ENCODE assay signal across 8 cellular contexts in genomic region chr1:183635112-183635605, GRCh38. TPM values are rescaled to one million over a fixed set of nuclear protein-coding genes. Genes with fewer than 3 reads are reported as not detected.
DNase-seq lines count a peak whose midpoint lies in the region; ATAC-seq and TF ChIP-seq lines count a peak whose summit lies in the region.

No MANE protein-coding gene starts in this region.

- H3K9me3 ChIP-seq in BLaER1 (no peaks in the 10 kb centered on the region), gastroesophageal sphincter (no peaks in the 10 kb centered on the region), neutrophil (no peaks in the 10 kb centered on the region)

- DNase-seq in NAMALWA (ENCODE audit: low spot score) (peak; percentile 59), activated gamma-delta T cell (lab: John Stamatoyannopoulos, UW) (peak; percentile 26), DMS153 treated with DMSO at 0.1 percent for 48 hours (lab: John Stamatoyannopoulos, UW; ENCODE audit: unreplicated experiment) (no peak), LoVo (ENCODE audit: low spot score) (no peak)

- no peak for TF ChIP-seq POLR2A in gastroesophageal sphincter (IDR thresholded peaks at IDR 0.05)

- WGBS in gastroesophageal sphincter (ENCODE audit: low coverage in 1 of 2), 2 donors = 0% methylated on average over 8 to 9 of the region's 42 CpGs

- TF ChIP-seq CTCF in gastroesophageal sphincter (IDR thresholded peaks at IDR 0.05) = no peak
- no peak for TF ChIP-seq CTCF in neutrophil (IDR thresholded peaks at IDR 0.05)

- H3K27me3 ChIP-seq in BLaER1 (no peaks in the 10 kb centered on the region), gastroesophageal sphincter (no peaks in the 10 kb centered on the region), neutrophil (peaks cover 2% of the 10 kb centered on the region)

- H3K4me1 ChIP-seq in BLaER1 (peaks cover 39% of the 10 kb centered on the region), gastroesophageal sphincter (peaks cover 5 to 46% (median 6%) of the 10 kb centered on the region in 3 donors), neutrophil (ENCODE audit: control insufficient read depth in 1 of 2, insufficient read depth in 1 of 2, low read depth in 1 of 2, low read length in 1 of 2) (peaks cover 51 to 59% of the 10 kb centered on the region in 2 experiments)

- peak overlapping the region; percentile 84 for H3K27ac ChIP-seq in BLaER1
- peak overlapping the region; percentile 94 to 98 (median 96) for H3K27ac ChIP-seq in gastroesophageal sphincter
- H3K27ac ChIP-seq in neutrophil = peak overlapping the region; percentile 98

- ATAC-seq in GM21528 (IDR thresholded peaks at IDR 0.05; ENCODE audit: low FRiP score, unreplicated experiment) = peak; percentile 3
- peak; percentile 26 for ATAC-seq in gastroesophageal sphincter

- H3K4me2 ChIP-seq in BLaER1 = peak overlapping the region; percentile 91

- peaks cover 13% of the 10 kb centered on the region for H3K36me3 ChIP-seq in BLaER1
- H3K36me3 ChIP-seq in gastroesophageal sphincter = peaks cover 0 to 6% of the 10 kb centered on the region in 2 donors
- peaks cover 28% of the 10 kb centered on the region for H3K36me3 ChIP-seq in neutrophil

- peaks cover 46% of the 10 kb centered on the region for H4K20me1 ChIP-seq in BLaER1

- H3K4me3 ChIP-seq in BLaER1 (peak overlapping the region; percentile 95), gastroesophageal sphincter (peak overlapping the region; percentile 76 to 81), neutrophil (ENCODE audit: low read depth in 1 of 2, low read length in 1 of 2) (peak overlapping the region; percentile 71 to 77)

- peak overlapping the region; percentile 91 for H3K9ac ChIP-seq in BLaER1

- TF ChIP-seq EP300 in gastroesophageal sphincter (IDR thresholded peaks at IDR 0.05) = no peak

RNA-seq across cellular contexts. Expression of gene ARPC5, which starts 0.4 kb away (rescaled TPM):
- total RNA-seq in gastroesophageal sphincter = 100 to 1,000 TPM in 2 of 4 donors, 10 to 100 TPM in 2; 66.8 to 154 (median 87.5) TPM

RNA-seq across cellular contexts. Expression of gene APOBEC4, which starts 18.0 kb away (rescaled TPM):
- not detected for total RNA-seq in gastroesophageal sphincter

RNA-seq across cellular contexts. Expression of gene NCF2, which starts 44.9 kb away (rescaled TPM):
- total RNA-seq in gastroesophageal sphincter = 10 to 100 TPM in 2 of 4 donors, 1 to 10 TPM in 2; 3.7 to 22.0 (median 13.8) TPM

Comparison
In these comparisons a context has a peak if more than half of its experiments do, and no peak if none do; other contexts are left out.
1. DNase-seq: peak in NAMALWA (single experiment) and activated gamma-delta T cell (single experiment); none in DMS153 treated with DMSO at 0.1 percent for 48 hours (single experiment) and LoVo (single experiment).
2. Peak in every context shown above with its lines, with median percentiles within 50 percentile points of each other: H3K27ac ChIP-seq and H3K4me3 ChIP-seq.